21 cellular contexts compared by ENCODE assay signal in genomic region chr6:1697688-1698351, GRCh38.
"Had no signal": no experiment of that assay in that cellular context is flagged by ENCODE, and none has a peak within 500 bp of the region (broad histone marks: within the 10 kb centered on the region; RNA-seq: fewer than 3 reads in every experiment).

No MANE protein-coding gene starts in this region.

- H3K4me1 ChIP-seq: gastroesophageal sphincter, pancreas, transverse colon had no signal

- H3K9me3 ChIP-seq: gastroesophageal sphincter, pancreas, transverse colon had no signal

- ATAC-seq: gastroesophageal sphincter; natural killer cell; pancreas; stimulated activated effector memory CD8-positive, alpha-beta T cell treated with anti-CD3 and anti-CD28 coated beads, Interleukin-12 subunit alpha, Interleukin-12 subunit beta, amount 100 ng/mL, for 72 hours; stimulated activated naive CD8-positive, alpha-beta T cell treated with anti-CD3 and anti-CD28 coated beads, Interleukin-15, amount 100 ng/mL, for 72 hours had no signal

- H3K36me3 ChIP-seq: cardiac muscle cell, gastroesophageal sphincter, pancreas, transverse colon had no signal

- H3K4me3 ChIP-seq: cardiac muscle cell, gastroesophageal sphincter, pancreas, transverse colon had no signal

- H3K27me3 ChIP-seq: cardiac muscle cell, gastroesophageal sphincter, pancreas, transverse colon had no signal

- H3K27ac ChIP-seq: cardiac muscle cell, epithelial cell of prostate, gastroesophageal sphincter, pancreas, transverse colon had no signal

- FAIRE-seq: islet of Langerhans, pancreas, urothelium cell line had no signal

- DNase-seq: activated CD4-positive, alpha-beta T cell treated with anti-CD3 and anti-CD28 coated beads for 4 hours; activated CD4-positive, alpha-beta T cell treated with anti-CD3 and anti-CD28 coated beads, Interleukin-2, amount 50 U/mL, for 48 hours; activated CD4-positive, CD25-positive, alpha-beta regulatory T cell; activated naive CD4-positive, alpha-beta T cell treated with Interleukin-2 at 50 U/mL for 16 hours; activated naive CD8-positive, alpha-beta T cell treated with anti-CD3 and anti-CD28 coated beads for 36 hours; activated T-cell treated with anti-CD3 and anti-CD28 coated beads, Interleukin-2, amount 50 U/mL, for 48 hours; hypothalamus; midbrain; natural killer cell; pancreas; right cardiac atrium; stimulated activated CD4-positive, alpha-beta T cell treated with anti-CD3 and anti-CD28 coated beads, Interleukin-1b, Interleukin-23, amount 100 ng/mL, for 48 hours; stimulated activated naive CD8-positive, alpha-beta T cell treated with anti-CD3 and anti-CD28 coated beads, Interleukin-15, amount 100 ng/mL, for 72 hours; T-helper 9 cell; transverse colon had no signal
